Comparison of ENCODE assay signal across 1 cellular context in genomic region chr1:193960499-193960898, GRCh38.
TF ChIP-seq lines count a peak whose summit lies in the region.

No MANE protein-coding gene starts in this region.

TF ChIP-seq in GM23338, 12 proteins besides CTCF, POLR2A, EP300 and RAD21 (continued from another document):
- TF ChIP-seq REST (IDR thresholded peaks at IDR 0.05; ENCODE audit: unreplicated experiment) (no peak), JUNB (IDR thresholded peaks at IDR 0.05; ENCODE audit: unreplicated experiment) (no peak), ZNF331 (CRISPR knock-in tag; IDR thresholded peaks at IDR 0.05; ENCODE audit: low read depth) (no peak), EZH2 (IDR thresholded peaks at IDR 0.05; ENCODE audit: low read depth, unreplicated experiment) (no peak), POLR2AphosphoS5 (IDR thresholded peaks at IDR 0.05; ENCODE audit: low read depth) (no peak), CREB1 (CRISPR knock-in tag; IDR thresholded peaks at IDR 0.05; ENCODE audit: low read depth) (no peak), ZNF462 (CRISPR knock-in tag; IDR thresholded peaks at IDR 0.05) (no peak), ZNF114 (CRISPR knock-in tag; IDR thresholded peaks at IDR 0.05) (no peak), EZH2phosphoT487 (IDR thresholded peaks at IDR 0.05; ENCODE audit: unreplicated experiment) (no peak), NANOG (IDR thresholded peaks at IDR 0.05; ENCODE audit: borderline replicate concordance) (no peak)
